In the genomic region with DNA sequence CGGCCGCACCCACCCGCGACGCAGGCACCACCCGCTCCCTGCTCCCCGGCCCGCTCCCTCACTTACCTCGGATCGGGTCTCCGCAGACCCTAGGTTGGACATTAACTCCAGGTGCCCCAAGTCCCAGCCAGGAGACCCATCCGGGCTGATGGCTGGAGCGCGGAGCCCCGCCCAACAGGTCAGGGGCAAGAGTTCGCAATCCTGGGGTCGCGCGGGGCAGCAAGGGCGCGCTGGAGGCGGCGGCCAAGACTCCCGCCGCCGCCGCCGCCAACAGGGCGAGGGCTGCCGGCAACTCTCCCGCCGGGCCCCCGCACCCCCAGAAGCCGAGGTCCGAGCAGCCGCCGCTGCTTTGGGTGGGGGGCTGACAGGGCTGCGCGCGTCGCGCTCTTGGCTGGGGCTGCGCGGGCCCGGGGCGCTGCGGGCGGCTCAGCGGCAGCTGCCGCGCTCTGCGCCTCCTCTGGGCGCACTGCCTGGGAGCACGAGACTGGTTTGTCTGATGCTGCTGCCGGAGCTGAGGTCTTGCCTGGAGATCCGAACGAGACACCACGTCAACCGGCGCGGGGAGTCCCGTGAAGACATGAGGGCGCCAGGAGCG, we compare ENCODE assay signal across 1 cellular context.
TF ChIP-seq lines count a peak whose summit lies in the region.

No MANE protein-coding gene starts in this region.

TF ChIP-seq in H1, 55 proteins besides CTCF, POLR2A, EP300 and RAD21:
- TF ChIP-seq EZH2 (IDR thresholded peaks at IDR 0.05; ENCODE audit: low read depth, low read length, severe bottlenecking) (peak; percentile 59), NRF1 (IDR thresholded peaks at IDR 0.05; ENCODE audit: low read depth, low read length) (no peak), NANOG (IDR thresholded peaks at IDR 0.05; ENCODE audit: insufficient read depth, low read depth, low read length, poor library complexity, severe bottlenecking) (no peak), KDM4A (IDR thresholded peaks at IDR 0.05; ENCODE audit: low read depth, low read length, severe bottlenecking) (peak; percentile 40)
- TF ChIP-seq, protein P1, sequence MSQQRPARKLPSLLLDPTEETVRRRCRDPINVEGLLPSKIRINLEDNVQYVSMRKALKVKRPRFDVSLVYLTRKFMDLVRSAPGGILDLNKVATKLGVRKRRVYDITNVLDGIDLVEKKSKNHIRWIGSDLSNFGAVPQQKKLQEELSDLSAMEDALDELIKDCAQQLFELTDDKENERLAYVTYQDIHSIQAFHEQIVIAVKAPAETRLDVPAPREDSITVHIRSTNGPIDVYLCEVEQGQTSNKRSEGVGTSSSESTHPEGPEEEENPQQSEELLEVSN (IDR thresholded peaks at IDR 0.05) = peak; percentile 76; the same call in 1 of the 2 replicates
- TF ChIP-seq, protein P2, sequence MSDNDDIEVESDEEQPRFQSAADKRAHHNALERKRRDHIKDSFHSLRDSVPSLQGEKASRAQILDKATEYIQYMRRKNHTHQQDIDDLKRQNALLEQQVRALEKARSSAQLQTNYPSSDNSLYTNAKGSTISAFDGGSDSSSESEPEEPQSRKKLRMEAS (IDR thresholded peaks at IDR 0.05) = peak; percentile 82
